In genomic region chr3:61990618-61991017, GRCh38 we compare ENCODE assay signal across 34 cellular contexts.
"Had no signal": no experiment of that assay in that cellular context is flagged by ENCODE, and none has a peak within 500 bp of the region (broad histone marks: within the 10 kb centered on the region; RNA-seq: fewer than 3 reads in every experiment).

No MANE protein-coding gene starts in this region.

- H3K27me3 ChIP-seq: ascending aorta, cardiac muscle cell had no signal

- H3K4me3 Mint-ChIP-seq: activated B cell treated with CpG ODN at 0.5 μM for 24 hours; activated CD4-positive, alpha-beta memory T cell treated with anti-CD3 and anti-CD28 coated beads for 36 hours; activated CD4-positive, alpha-beta T cell treated with anti-CD3 and anti-CD28 coated beads, Interleukin-2, amount 10 ng/mL, durations not matched to agents 24 days and 14 days; activated CD8-positive, alpha-beta T cell treated with anti-CD3 and anti-CD28 coated beads for 36 hours; activated naive CD4-positive, alpha-beta T cell treated with anti-CD3 and anti-CD28 coated beads, Interleukin-2, amount 10 ng/mL, durations not matched to agents 7 days and 5 days; activated naive CD4-positive, alpha-beta T cell treated with anti-CD3 and anti-CD28 coated beads, Interleukin-2, amount 50 U/mL, for 24 hours; activated naive CD8-positive, alpha-beta T cell; activated naive CD8-positive, alpha-beta T cell treated with anti-CD3 and anti-CD28 coated beads, Interleukin-2, amount 10 ng/mL, durations not matched to agents 7 days and 5 days; activated naive CD8-positive, alpha-beta T cell treated with anti-CD3 and anti-CD28 coated beads, Interleukin-2, amount 50 U/mL, for 24 hours; activated T-cell treated with anti-CD3 and anti-CD28 coated beads, Interleukin-2, amount 50 U/mL, for 24 hours; brain; central memory CD8-positive, alpha-beta T cell; T-helper 1 cell treated with Interleukin-12 subunit alpha and Interleukin-12 subunit beta and Interleukin-4 antibody, amounts not matched to agents 30 μg/mL and 1 μg/mL, for 36 hours; T-helper 2 cell treated with Interferon-gamma antibody and Interleukin-4, amounts not matched to agents 5 μg/mL and 100 μg/mL, for 36 hours had no signal

- H3K4me1 ChIP-seq: ascending aorta had no signal

- ATAC-seq: activated CD8-positive, alpha-beta T cell treated with anti-CD3 and anti-CD28 coated beads for 36 hours; activated naive CD8-positive, alpha-beta T cell treated with anti-CD3 and anti-CD28 coated beads, Interleukin-2, amount 50 U/mL, for 24 hours had no signal

- H3K27ac ChIP-seq: ascending aorta, cardiac muscle cell, VCaP had no signal

- H3K27ac Mint-ChIP-seq: activated B cell treated with CpG ODN at 0.5 μM for 24 hours; activated CD4-positive, alpha-beta memory T cell treated with anti-CD3 and anti-CD28 coated beads for 36 hours; activated CD4-positive, alpha-beta T cell treated with anti-CD3 and anti-CD28 coated beads, Interleukin-2, amount 10 ng/mL, durations not matched to agents 24 days and 14 days; activated CD8-positive, alpha-beta T cell treated with anti-CD3 and anti-CD28 coated beads for 36 hours; activated naive CD4-positive, alpha-beta T cell treated with anti-CD3 and anti-CD28 coated beads, Interleukin-2, amount 50 U/mL, for 24 hours; activated naive CD8-positive, alpha-beta T cell; activated naive CD8-positive, alpha-beta T cell treated with anti-CD3 and anti-CD28 coated beads, Interleukin-2, amount 10 ng/mL, durations not matched to agents 7 days and 5 days; activated naive CD8-positive, alpha-beta T cell treated with anti-CD3 and anti-CD28 coated beads, Interleukin-2, amount 50 U/mL, for 24 hours; activated T-cell treated with anti-CD3 and anti-CD28 coated beads, Interleukin-2, amount 50 U/mL, for 24 hours; activated T-helper 2 cell treated with anti-CD3 and anti-CD28 coated beads, Interferon-gamma antibody, Interleukin-2, Interleukin-4, amounts not matched to agents 10 μg/mL and 5 μg/mL and 100 μg/mL, durations not matched to agents 14 hours and 24 hours and 36 hours; brain; T-helper 1 cell treated with Interleukin-12 subunit alpha and Interleukin-12 subunit beta and Interleukin-4 antibody, amounts not matched to agents 30 μg/mL and 1 μg/mL, for 36 hours; T-helper 2 cell treated with Interferon-gamma antibody and Interleukin-4, amounts not matched to agents 5 μg/mL and 100 μg/mL, for 36 hours had no signal

- H3K36me3 ChIP-seq: cardiac muscle cell had no signal

- H3K9me3 Mint-ChIP-seq: activated B cell treated with CpG ODN at 0.5 μM for 24 hours; activated CD4-positive, alpha-beta memory T cell treated with anti-CD3 and anti-CD28 coated beads for 36 hours; activated CD4-positive, alpha-beta T cell treated with anti-CD3 and anti-CD28 coated beads, Interleukin-2, amount 10 ng/mL, durations not matched to agents 24 days and 14 days; activated CD8-positive, alpha-beta T cell treated with anti-CD3 and anti-CD28 coated beads for 36 hours; activated naive CD4-positive, alpha-beta T cell treated with anti-CD3 and anti-CD28 coated beads, Interleukin-2, amount 10 ng/mL, durations not matched to agents 7 days and 5 days; activated naive CD4-positive, alpha-beta T cell treated with anti-CD3 and anti-CD28 coated beads, Interleukin-2, amount 50 U/mL, for 24 hours; activated naive CD8-positive, alpha-beta T cell treated with anti-CD3 and anti-CD28 coated beads, Interleukin-2, amount 10 ng/mL, durations not matched to agents 7 days and 5 days; activated naive CD8-positive, alpha-beta T cell treated with anti-CD3 and anti-CD28 coated beads, Interleukin-2, amount 50 U/mL, for 24 hours; activated T-cell treated with anti-CD3 and anti-CD28 coated beads, Interleukin-2, amount 50 U/mL, for 24 hours; activated T-helper 2 cell treated with anti-CD3 and anti-CD28 coated beads, Interferon-gamma antibody, Interleukin-2, Interleukin-4, amounts not matched to agents 10 μg/mL and 5 μg/mL and 100 μg/mL, durations not matched to agents 14 hours and 24 hours and 36 hours; brain; central memory CD8-positive, alpha-beta T cell; T-helper 1 cell treated with Interleukin-12 subunit alpha and Interleukin-12 subunit beta and Interleukin-4 antibody, amounts not matched to agents 30 μg/mL and 1 μg/mL, for 36 hours; T-helper 2 cell treated with Interferon-gamma antibody and Interleukin-4, amounts not matched to agents 5 μg/mL and 100 μg/mL, for 36 hours had no signal

- H3K36me3 Mint-ChIP-seq: activated CD4-positive, alpha-beta memory T cell treated with anti-CD3 and anti-CD28 coated beads for 36 hours; activated naive CD4-positive, alpha-beta T cell treated with anti-CD3 and anti-CD28 coated beads, Interleukin-2, amount 10 ng/mL, durations not matched to agents 7 days and 5 days; activated naive CD4-positive, alpha-beta T cell treated with anti-CD3 and anti-CD28 coated beads, Interleukin-2, amount 50 U/mL, for 24 hours; activated naive CD8-positive, alpha-beta T cell; activated naive CD8-positive, alpha-beta T cell treated with anti-CD3 and anti-CD28 coated beads, Interleukin-2, amount 10 ng/mL, durations not matched to agents 7 days and 5 days had no signal

- H3K4me1 Mint-ChIP-seq: activated B cell treated with CpG ODN at 0.5 μM for 24 hours; activated CD4-positive, alpha-beta T cell treated with anti-CD3 and anti-CD28 coated beads, Interleukin-2, amount 10 ng/mL, durations not matched to agents 24 days and 14 days; activated naive CD4-positive, alpha-beta T cell treated with anti-CD3 and anti-CD28 coated beads, Interleukin-2, amount 10 ng/mL, durations not matched to agents 7 days and 5 days; activated naive CD4-positive, alpha-beta T cell treated with anti-CD3 and anti-CD28 coated beads, Interleukin-2, amount 50 U/mL, for 24 hours; activated naive CD8-positive, alpha-beta T cell treated with anti-CD3 and anti-CD28 coated beads, Interleukin-2, amount 10 ng/mL, durations not matched to agents 7 days and 5 days; activated naive CD8-positive, alpha-beta T cell treated with anti-CD3 and anti-CD28 coated beads, Interleukin-2, amount 50 U/mL, for 24 hours; central memory CD8-positive, alpha-beta T cell had no signal

- H3K4me3 ChIP-seq: ascending aorta, cardiac muscle cell had no signal

- H3K9me3 ChIP-seq: ascending aorta had no signal

- H3K27me3 Mint-ChIP-seq: activated B cell treated with CpG ODN at 0.5 μM for 24 hours; activated CD4-positive, alpha-beta memory T cell treated with anti-CD3 and anti-CD28 coated beads for 36 hours; activated CD4-positive, alpha-beta T cell treated with anti-CD3 and anti-CD28 coated beads, Interleukin-2, amount 10 ng/mL, durations not matched to agents 24 days and 14 days; activated CD8-positive, alpha-beta T cell treated with anti-CD3 and anti-CD28 coated beads for 36 hours; activated naive CD4-positive, alpha-beta T cell treated with anti-CD3 and anti-CD28 coated beads, Interleukin-2, amount 10 ng/mL, durations not matched to agents 7 days and 5 days; activated naive CD8-positive, alpha-beta T cell treated with anti-CD3 and anti-CD28 coated beads, Interleukin-2, amount 10 ng/mL, durations not matched to agents 7 days and 5 days; activated naive CD8-positive, alpha-beta T cell treated with anti-CD3 and anti-CD28 coated beads, Interleukin-2, amount 50 U/mL, for 24 hours; activated T-cell treated with anti-CD3 and anti-CD28 coated beads, Interleukin-2, amount 50 U/mL, for 24 hours; brain; central memory CD8-positive, alpha-beta T cell had no signal

- DNase-seq: activated B cell treated with CpG ODN at 0.5 μM for 24 hours; activated CD4-positive, alpha-beta memory T cell treated with anti-CD3 and anti-CD28 coated beads for 36 hours; activated CD4-positive, alpha-beta T cell treated with anti-CD3 and anti-CD28 coated beads for 4 hours; activated CD4-positive, alpha-beta T cell treated with anti-CD3 and anti-CD28 coated beads, Interleukin-2, amount 10 ng/mL, durations not matched to agents 24 days and 14 days; activated CD4-positive, alpha-beta T cell treated with anti-CD3 and anti-CD28 coated beads, Interleukin-2, amount 50 U/mL, for 1 hour; activated CD4-positive, alpha-beta T cell treated with anti-CD3 and anti-CD28 coated beads, Interleukin-2, amount 50 U/mL, for 4 hours; activated CD4-positive, CD25-positive, alpha-beta regulatory T cell treated with anti-CD3 and anti-CD28 coated beads, Interleukin-2, amount 50 U/mL, for 72 hours; activated CD8-positive, alpha-beta memory T cell treated with anti-CD3 and anti-CD28 coated beads, Interleukin-2, amount 50 U/mL, for 48 hours; activated CD8-positive, alpha-beta T cell treated with anti-CD3 and anti-CD28 coated beads for 36 hours; activated effector memory CD4-positive, alpha-beta T cell treated with Interleukin-2 at 50 U/mL for 16 hours; activated gamma-delta T cell; activated naive CD4-positive, alpha-beta T cell treated with anti-CD3 and anti-CD28 coated beads, Interleukin-2, amount 10 ng/mL, durations not matched to agents 7 days and 5 days; activated naive CD4-positive, alpha-beta T cell treated with Interleukin-2 at 50 U/mL for 16 hours; activated naive CD8-positive, alpha-beta T cell treated with anti-CD3 and anti-CD28 coated beads, Interleukin-2, amount 10 ng/mL, durations not matched to agents 7 days and 5 days; activated naive CD8-positive, alpha-beta T cell treated with anti-CD3 and anti-CD28 coated beads, Interleukin-2, amount 50 U/mL, for 24 hours; activated T-cell treated with anti-CD3 and anti-CD28 coated beads, Interleukin-2, amount 50 U/mL, for 24 hours; activated T-cell treated with anti-CD3 and anti-CD28 coated beads, Interleukin-2, amount 50 U/mL, for 48 hours; amygdala; anterior cingulate cortex; caudate nucleus; cerebellar nuclear complex; T-helper 1 cell; T-helper 2 cell; T-helper 9 cell had no signal
